31 cellular contexts compared by ENCODE assay signal in genomic region chr3:7687428-7688147, GRCh38.
"Had no signal": no experiment of that assay in that cellular context is flagged by ENCODE, and none has a peak within 500 bp of the region (broad histone marks: within the 10 kb centered on the region; RNA-seq: fewer than 3 reads in every experiment).

No MANE protein-coding gene starts in this region.

- DNase-seq: activated CD4-positive, alpha-beta memory T cell treated with anti-CD3 and anti-CD28 coated beads for 36 hours; activated CD4-positive, alpha-beta T cell treated with anti-CD3 and anti-CD28 coated beads for 36 hours; activated CD4-positive, alpha-beta T cell treated with anti-CD3 and anti-CD28 coated beads, Interleukin-2, amount 10 ng/mL, durations not matched to agents 24 days and 14 days; activated CD4-positive, CD25-positive, alpha-beta regulatory T cell; activated CD4-positive, CD25-positive, alpha-beta regulatory T cell treated with anti-CD3 and anti-CD28 coated beads, Interleukin-2, amount 50 U/mL, for 72 hours; activated CD8-positive, alpha-beta memory T cell treated with anti-CD3 and anti-CD28 coated beads, Interleukin-2, amount 10 ng/mL, durations not matched to agents 7 days and 5 days; activated CD8-positive, alpha-beta memory T cell treated with anti-CD3 and anti-CD28 coated beads, Interleukin-2, amount 50 U/mL, for 4 hours; activated CD8-positive, alpha-beta T cell treated with anti-CD3 and anti-CD28 coated beads, Interleukin-2, amount 10 ng/mL, durations not matched to agents 7 days and 5 days; activated effector memory CD4-positive, alpha-beta T cell treated with anti-CD3 and anti-CD28 coated beads, Interleukin-2, amount 50 U/mL, for 16 hours; activated naive CD4-positive, alpha-beta T cell treated with anti-CD3 and anti-CD28 coated beads for 36 hours; activated naive CD8-positive, alpha-beta T cell treated with anti-CD3 and anti-CD28 coated beads for 36 hours; activated naive CD8-positive, alpha-beta T cell treated with anti-CD3 and anti-CD28 coated beads, Interleukin-2, amount 50 U/mL, for 24 hours; activated T-cell treated with anti-CD3 and anti-CD28 coated beads, Interleukin-2, amount 50 U/mL, for 1 hour; activated T-cell treated with anti-CD3 and anti-CD28 coated beads, Interleukin-2, amount 50 U/mL, for 48 hours; adrenal gland; amygdala; aorta; body of pancreas; central memory CD4-positive, alpha-beta T cell; cerebellar nuclear complex; colonic mucosa; dorsolateral prefrontal cortex; effector memory CD4-positive, alpha-beta T cell; endodermal cell; erythroblast; foreskin melanocyte; T-helper 1 cell; T-helper 17 cell; T1000 had no signal

- H3K27ac ChIP-seq: adrenal gland, body of pancreas, colonic mucosa, dorsolateral prefrontal cortex, esophagus muscularis mucosa, gastroesophageal sphincter had no signal

- H3K27me3 ChIP-seq: adrenal gland, body of pancreas, colonic mucosa, dorsolateral prefrontal cortex, esophagus muscularis mucosa, gastroesophageal sphincter had no signal

- H3K4me3 ChIP-seq: adrenal gland, body of pancreas, colonic mucosa, dorsolateral prefrontal cortex, esophagus muscularis mucosa, gastroesophageal sphincter had no signal

- H3K9me3 ChIP-seq: adrenal gland, body of pancreas, colonic mucosa, esophagus muscularis mucosa, gastroesophageal sphincter had no signal

- ATAC-seq: activated CD4-positive, alpha-beta T cell treated with anti-CD3 and anti-CD28 coated beads for 36 hours; activated CD8-positive, alpha-beta memory T cell treated with anti-CD3 and anti-CD28 coated beads, Interleukin-2, amount 10 ng/mL, durations not matched to agents 7 days and 5 days; activated CD8-positive, alpha-beta T cell treated with anti-CD3 and anti-CD28 coated beads, Interleukin-2, amount 10 ng/mL, durations not matched to agents 7 days and 5 days; activated naive CD8-positive, alpha-beta T cell treated with anti-CD3 and anti-CD28 coated beads, Interleukin-2, amount 50 U/mL, for 24 hours; body of pancreas; gastroesophageal sphincter; T-helper 17 cell had no signal

- H3K4me1 ChIP-seq: adrenal gland, body of pancreas, colonic mucosa, gastroesophageal sphincter had no signal

- H3K36me3 ChIP-seq: adrenal gland, colonic mucosa, esophagus muscularis mucosa, gastroesophageal sphincter had no signal
